ENCODE assay signal across 11 cellular contexts in the genomic region with DNA sequence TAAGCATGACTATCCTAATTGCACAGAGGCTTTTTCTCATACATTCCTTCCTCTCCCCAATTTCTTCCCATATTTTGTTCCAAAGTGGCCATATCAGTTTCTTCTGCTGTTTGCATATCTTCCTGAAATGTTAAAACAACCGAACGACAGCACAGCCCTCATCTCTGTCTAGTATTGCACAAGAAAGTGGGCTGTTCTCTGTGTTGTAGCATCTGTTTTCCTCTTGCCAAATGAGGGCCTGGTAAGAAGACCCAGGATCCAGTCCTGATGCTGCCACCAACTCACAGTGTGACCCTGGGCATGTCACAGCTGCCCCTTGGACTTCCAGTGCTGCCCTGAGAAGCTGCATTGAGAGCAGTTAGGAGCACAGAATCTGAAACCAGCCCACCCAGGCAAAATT. TPM values are rescaled to one million over a fixed set of nuclear protein-coding genes. Genes with fewer than 3 reads are reported as not detected.
DNase-seq lines count a peak whose midpoint lies in the region; TF ChIP-seq lines count a peak whose summit lies in the region.
"Had no signal": no experiment of that assay in that cellular context is flagged by ENCODE, and none has a peak within 500 bp of the region (broad histone marks: within the 10 kb centered on the region; RNA-seq: fewer than 3 reads in every experiment).

No MANE protein-coding gene starts in this region.

- H3K27me3 Mint-ChIP-seq in activated CD4-positive, alpha-beta T cell treated with anti-CD3 and anti-CD28 coated beads, Interleukin-2, amount 10 ng/mL, durations not matched to agents 24 days and 14 days = no peaks in the 10 kb centered on the region
- no peaks in the 10 kb centered on the region for H3K27me3 Mint-ChIP-seq in Caco-2 (ENCODE audit: insufficient read depth, unreplicated experiment)

- H3K27me3 ChIP-seq in SJCRH30 (no peaks in the 10 kb centered on the region), stomach (no peaks in the 10 kb centered on the region), Caco-2 (replicated peaks; ENCODE audit: control insufficient read depth, insufficient read depth, low read length) (no peaks in the 10 kb centered on the region)

- no peak for TF ChIP-seq POLR2A in stomach (IDR thresholded peaks at IDR 0.05)

- H3K36me3 Mint-ChIP-seq in activated CD4-positive, alpha-beta T cell treated with anti-CD3 and anti-CD28 coated beads, Interleukin-2, amount 10 ng/mL, durations not matched to agents 24 days and 14 days (ENCODE audit: low read depth) = peaks cover 7% of the 10 kb centered on the region
- peaks cover 7% of the 10 kb centered on the region for H3K36me3 Mint-ChIP-seq in Caco-2 (ENCODE audit: insufficient read depth, unreplicated experiment)

- H3K4me1 Mint-ChIP-seq in activated CD4-positive, alpha-beta T cell treated with anti-CD3 and anti-CD28 coated beads, Interleukin-2, amount 10 ng/mL, durations not matched to agents 24 days and 14 days = peaks cover 32% of the 10 kb centered on the region
- H3K4me1 Mint-ChIP-seq in Caco-2 (ENCODE audit: low read depth, unreplicated experiment) = peaks cover 21% of the 10 kb centered on the region

- H3K4me3 ChIP-seq in SJCRH30 = peak overlapping the region; percentile 4; the same call in 1 of the 2 replicates
- H3K4me3 ChIP-seq in fibroblast of villous mesenchyme (ENCODE audit: low read depth, low read length) = no peak overlapping the region
- no peak overlapping the region for H3K4me3 ChIP-seq in stomach
- no peak overlapping the region for H3K4me3 ChIP-seq in Caco-2 (ENCODE audit: low read depth, low read length)
- H3K4me3 ChIP-seq: A549 had no signal

- H3K36me3 ChIP-seq in SJCRH30 (peaks cover 11% of the 10 kb centered on the region), stomach (peaks cover 15 to 31% (median 28%) of the 10 kb centered on the region in 4 donors), Caco-2 (ENCODE audit: control insufficient read depth, insufficient read depth, low read length) (no peaks in the 10 kb centered on the region)

- 38 to 61% (median 55%) methylated on average over 2 of the region's 2 CpGs for WGBS in stomach, 5 donors

- TF ChIP-seq CTCF in fibroblast of villous mesenchyme (IDR thresholded peaks at IDR 0.05; ENCODE audit: insufficient read depth, low read depth, low read length) = no peak
- no peak for TF ChIP-seq CTCF in stomach (IDR thresholded peaks at IDR 0.05)
- TF ChIP-seq CTCF in Caco-2 (IDR thresholded peaks at IDR 0.05; ENCODE audit: insufficient read depth in 1 of 2, low read depth in 1 of 2, low read length in 1 of 2, severe bottlenecking in 1 of 2, unreplicated experiment in 1 of 2) = no peak

- H3K27ac Mint-ChIP-seq in activated CD4-positive, alpha-beta T cell treated with anti-CD3 and anti-CD28 coated beads, Interleukin-2, amount 10 ng/mL, durations not matched to agents 24 days and 14 days = peak overlapping the region; percentile 90
- H3K27ac Mint-ChIP-seq in Caco-2 (ENCODE audit: unreplicated experiment) = no peak overlapping the region

- no peaks in the 10 kb centered on the region for H3K9me3 Mint-ChIP-seq in activated CD4-positive, alpha-beta T cell treated with anti-CD3 and anti-CD28 coated beads, Interleukin-2, amount 10 ng/mL, durations not matched to agents 24 days and 14 days
- H3K9me3 Mint-ChIP-seq in Caco-2 (ENCODE audit: unreplicated experiment) = no peaks in the 10 kb centered on the region

- no TSS peak for BruUV-seq in Caco-2 (replicated peaks; lab: Mats Ljungman, UMichigan)

- POLR2A ChIA-PET in Caco-2 (lab: Charles Lee) = no interaction called here

- peaks cover 46% of the 10 kb centered on the region for H3K4me1 ChIP-seq in SJCRH30
- peaks cover 11 to 58% (median 42%) of the 10 kb centered on the region in 4 donors for H3K4me1 ChIP-seq in stomach
- H3K4me1 ChIP-seq in Caco-2 = peaks cover 11% of the 10 kb centered on the region

- H3K27ac ChIP-seq in SJCRH30 (peak overlapping the region; percentile 81), stomach (peak overlapping the region in 3 of 5 donors; percentile 0 to 31 (median 25))
- H3K27ac ChIP-seq: A549 had no signal

- no peak overlapping the region for H3K4me3 Mint-ChIP-seq in activated CD4-positive, alpha-beta T cell treated with anti-CD3 and anti-CD28 coated beads, Interleukin-2, amount 10 ng/mL, durations not matched to agents 24 days and 14 days
- H3K4me3 Mint-ChIP-seq in Caco-2 (ENCODE audit: unreplicated experiment) = no peak overlapping the region

- no peak for TF ChIP-seq EP300 in stomach (IDR thresholded peaks at IDR 0.05)

- intact Hi-C loops in activated CD4-positive, alpha-beta T cell treated with anti-CD3 and anti-CD28 coated beads, Interleukin-2, amount 10 ng/mL, durations not matched to agents 24 days and 14 days (cut with micrococcal nuclease) = loop anchor here (10.0 kb wide), 2 partner anchors 400 to 670 kb away; partner anchors contain the start of genes KIAA1958 and SNX30
- intact Hi-C loops in stomach (cut with DNase I; ENCODE audit: low total_unique reads) = no loop called here
- intact Hi-C loops in Caco-2 (cut with micrococcal nuclease; ENCODE audit: unreplicated experiment) = loop anchor here (5.0 kb wide), 1 partner anchor 122 kb away; the partner anchor contains the start of genes CDC26 and PRPF4

- H3K9me3 ChIP-seq in SJCRH30 (replicated peaks) = no peaks in the 10 kb centered on the region
- no peaks in the 10 kb centered on the region for H3K9me3 ChIP-seq in stomach
- H3K9me3 ChIP-seq in Caco-2 = no peaks in the 10 kb centered on the region
- H3K9me3 ChIP-seq: A549 had no signal

- no peak for DNase-seq in activated CD4-positive, alpha-beta T cell treated with anti-CD3 and anti-CD28 coated beads, Interleukin-2, amount 10 ng/mL, durations not matched to agents 24 days and 14 days
- no peak for DNase-seq in activated CD4-positive, alpha-beta T cell treated with anti-CD3 and anti-CD28 coated beads, Interleukin-2, amount 50 U/mL, for 48 hours
- DNase-seq in SJCRH30 (no peak), fibroblast of villous mesenchyme (ENCODE audit: low read depth) (peak; percentile 70), stomach (no peak), glomerular visceral epithelial cell (ENCODE audit: extremely low spot score) (no peak), Caco-2 (no peak), NCI-H1092 treated with DMSO at 0.1 percent for 48 hours (lab: John Stamatoyannopoulos, UW) (no peak)
- DNase-seq: DND-41, KG1 had no signal

- CTCF ChIA-PET in Caco-2 (lab: Charles Lee) = no interaction called here

RNA-seq across cellular contexts. Expression of gene SLC31A2, which starts 4.1 kb away (rescaled TPM):
- total RNA-seq in activated CD4-positive, alpha-beta T cell treated with anti-CD3 and anti-CD28 coated beads, Interleukin-2, amount 10 ng/mL, durations not matched to agents 24 days and 14 days = 4.5 and 5.3 TPM in 2 replicates
- total RNA-seq in SJCRH30 (2014; rRNA removed; shearing (Covaris generic)) = 21.6 and 23.0 TPM in 2 replicates
- total RNA-seq in fibroblast of villous mesenchyme (11.6 and 23.3 TPM in 2 replicates), stomach (10 to 100 TPM in 2 of 5 donors, 1 to 10 TPM in 3; 1.2 to 19.6 (median 7.7) TPM), Caco-2 (2022) (4.7 and 5.1 TPM in 2 replicates)
- polyA plus RNA-seq in stomach = 1 to 10 TPM; 3.7 to 8.0 (median 5.0) TPM
